In genomic region chr5:171898879-171899278, GRCh38 we compare ENCODE assay signal across 34 cellular contexts.
A peak's percentile ranks its signal among the peaks of the same experiment; 100 is the strongest.
DNase-seq lines count a peak whose midpoint lies in the region; ATAC-seq and TF ChIP-seq lines count a peak whose summit lies in the region.
"Had no signal": no experiment of that assay in that cellular context is flagged by ENCODE, and none has a peak within 500 bp of the region (broad histone marks: within the 10 kb centered on the region; RNA-seq: fewer than 3 reads in every experiment).

No MANE protein-coding gene starts in this region.

- peaks cover 68% of the 10 kb centered on the region for H4K20me1 ChIP-seq in SK-N-SH (ENCODE audit: insufficient read depth)

- intact Hi-C loops in right cardiac atrium (cut with DNase I), result no loop called here
- intact Hi-C loops in activated CD8-positive, alpha-beta T cell treated with anti-CD3 and anti-CD28 coated beads for 36 hours (cut with micrococcal nuclease), result no loop called here

- TF ChIP-seq CTCF in cardiac muscle cell (IDR thresholded peaks at IDR 0.05; ENCODE audit: low read depth, low read length), result no peak
- no peak for TF ChIP-seq CTCF in SK-N-SH (IDR thresholded peaks at IDR 0.05)
- TF ChIP-seq CTCF in activated CD8-positive, alpha-beta T cell treated with anti-CD3 and anti-CD28 coated beads for 36 hours (IDR thresholded peaks at IDR 0.05), result no peak

- no peak overlapping the region for H3K4me3 ChIP-seq in cardiac muscle cell
- no peak overlapping the region for H3K4me3 ChIP-seq in right cardiac atrium (ENCODE audit: low read length)
- H3K4me3 ChIP-seq in SK-N-SH (ENCODE audit: low read depth in 2 of 2, low read length in 1 of 2), result no peak overlapping the region
- H3K4me3 ChIP-seq: A549; BLaER1; BLaER1 treated with 17β-estradiol and CSF1 and Interleukin-3, amounts not matched to agents 10 nM and 100 nM had no signal

- H3K9ac ChIP-seq in SK-N-SH, result no peak overlapping the region
- H3K9ac ChIP-seq: BLaER1; BLaER1 treated with 17β-estradiol and CSF1 and Interleukin-3, amounts not matched to agents 10 nM and 100 nM had no signal

- TF ChIP-seq RAD21 in SK-N-SH (IDR thresholded peaks at IDR 0.05; ENCODE audit: low read length), result no peak

- ATAC-seq in right cardiac atrium (no peak), SK-N-SH treated with all-trans-retinoic acid at 6 μM for 48 hours (no peak), T-helper 17 cell (no peak)
- ATAC-seq in activated CD8-positive, alpha-beta T cell treated with anti-CD3 and anti-CD28 coated beads for 36 hours, result no peak
- ATAC-seq: A549; CD8-positive, alpha-beta T cell had no signal

- peaks cover 2% of the 10 kb centered on the region for H3K36me3 Mint-ChIP-seq in T-helper 17 cell (ENCODE audit: low read depth)
- peaks cover 47% of the 10 kb centered on the region for H3K36me3 Mint-ChIP-seq in activated CD8-positive, alpha-beta T cell treated with anti-CD3 and anti-CD28 coated beads for 36 hours (ENCODE audit: low read depth)

- in situ Hi-C loops in ACHN (cut with HindIII; ENCODE audit: low pct_ligation_motif_present, low pct_unique_long_range_greater_than_20kb, low sequenced_read_pairs), result no loop called here

- CTCF ChIA-PET in SK-N-SH (lab: Yijun Ruan, JAX), result interaction anchor here (0.6 to 1.9 kb wide), 12 partner anchors 8 to 599 kb away, joined by 3 to 11 read pairs (median 4); partner anchors contain the start of gene FGF18
- CTCF ChIA-PET in activated CD8-positive, alpha-beta T cell treated with anti-CD3 and anti-CD28 coated beads for 36 hours (lab: Charles Lee), result interaction anchor here (0.7 to 2.1 kb wide), 4 partner anchors 10 to 168 kb away, joined by 3 to 11 read pairs (median 4); no protein-coding TSS in a partner anchor

- WGBS in right cardiac atrium, result 77% methylated on average over 1 of the region's 1 CpG
- 52% methylated on average over 1 of the region's 1 CpG for WGBS in SK-N-SH (ENCODE audit: low lambda C conversion rate)

- no peaks in the 10 kb centered on the region for H3K36me3 ChIP-seq in cardiac muscle cell
- H3K36me3 ChIP-seq in SK-N-SH (replicated peaks in 1 of 2; ENCODE audit: control insufficient read depth in 1 of 2, insufficient read depth in 2 of 2, low read length in 1 of 2), result peaks cover 18% of the 10 kb centered on the region in 2 experiments
- H3K36me3 ChIP-seq: BE2C had no signal

- no peaks in the 10 kb centered on the region for H3K27me3 ChIP-seq in cardiac muscle cell
- no peaks in the 10 kb centered on the region for H3K27me3 ChIP-seq in right cardiac atrium (ENCODE audit: control insufficient read depth, insufficient read depth)
- no peaks in the 10 kb centered on the region for H3K27me3 ChIP-seq in SK-N-SH (ENCODE audit: insufficient read depth)
- H3K27me3 ChIP-seq: BE2C; BLaER1; BLaER1 treated with 17β-estradiol and CSF1 and Interleukin-3, amounts not matched to agents 10 nM and 100 nM had no signal

- H3K27me3 Mint-ChIP-seq in T-helper 17 cell, result no peaks in the 10 kb centered on the region
- H3K27me3 Mint-ChIP-seq in activated CD8-positive, alpha-beta T cell treated with anti-CD3 and anti-CD28 coated beads for 36 hours, result no peaks in the 10 kb centered on the region
- H3K27me3 Mint-ChIP-seq: B cell; CD4-positive, alpha-beta memory T cell; CD4-positive, alpha-beta T cell; CD4-positive, CD25-positive, alpha-beta regulatory T cell; CD8-positive, alpha-beta memory T cell had no signal

- peak overlapping the region; percentile 72 for H3K27ac ChIP-seq in cardiac muscle cell
- no peak overlapping the region for H3K27ac ChIP-seq in right cardiac atrium (ENCODE audit: low read length)
- no peak overlapping the region for H3K27ac ChIP-seq in SK-N-SH (ENCODE audit: low read depth in 2 of 2, low read length in 1 of 2)
- H3K27ac ChIP-seq: 22Rv1; A549; BLaER1; BLaER1 treated with 17β-estradiol and CSF1 and Interleukin-3, amounts not matched to agents 10 nM and 100 nM; C4-2B had no signal

- H3K4me1 ChIP-seq in cardiac muscle cell (ENCODE audit: low read depth), result peaks cover 51% of the 10 kb centered on the region
- H3K4me1 ChIP-seq in right cardiac atrium (ENCODE audit: control insufficient read depth, insufficient read depth, low read length), result peaks cover 2% of the 10 kb centered on the region
- H3K4me1 ChIP-seq in SK-N-SH (ENCODE audit: control insufficient read depth in 1 of 2, insufficient read depth in 2 of 2, low read depth in 1 of 2, low read length in 1 of 2), result peaks cover 2 to 6% of the 10 kb centered on the region in 2 experiments; a peak in 2 of 4 replicates
- H3K4me1 ChIP-seq: A549; BE2C; BLaER1; BLaER1 treated with 17β-estradiol and CSF1 and Interleukin-3, amounts not matched to agents 10 nM and 100 nM; Caco-2 had no signal

- H3K9me2 ChIP-seq in SK-N-SH, result no peaks in the 10 kb centered on the region

- H3K4me3 Mint-ChIP-seq in T-helper 17 cell, result no peak overlapping the region
- no peak overlapping the region for H3K4me3 Mint-ChIP-seq in activated CD8-positive, alpha-beta T cell treated with anti-CD3 and anti-CD28 coated beads for 36 hours
- H3K4me3 Mint-ChIP-seq: B cell; CD14-positive monocyte; CD4-positive, alpha-beta memory T cell; CD4-positive, alpha-beta T cell; CD4-positive, CD25-positive, alpha-beta regulatory T cell; CD8-positive, alpha-beta memory T cell; CD8-positive, alpha-beta T cell had no signal

- DNase-seq in cardiac muscle cell (ENCODE audit: low read depth in 1 of 2, low spot score in 1 of 2) (no peak), right cardiac atrium (no peak), SK-N-SH (no peak), T-helper 17 cell (no peak), ACHN (no peak)
- no peak for DNase-seq in effector CD8-positive, alpha-beta T cell (lab: John Stamatoyannopoulos, UW)
- DNase-seq in activated CD8-positive, alpha-beta T cell treated with anti-CD3 and anti-CD28 coated beads for 36 hours, result no peak
- DNase-seq: 8988T; AML-193; BE2C; C1 segment of cervical spinal cord; Caco-2; Calu3; CD4-positive, alpha-beta memory T cell; CD4-positive, alpha-beta T cell; CD4-positive, CD25-positive, alpha-beta regulatory T cell; CD8-positive, alpha-beta memory T cell; CD8-positive, alpha-beta T cell; COR-L47; DMS 273 treated with DMSO at 0.1 percent for 48 hours; DMS153; DMS53; DMS79; DMS79 treated with DMSO at 0.1 percent for 48 hours; DND-41; EL had no signal

- peaks cover 23% of the 10 kb centered on the region for H3K4me1 Mint-ChIP-seq in T-helper 17 cell
- peaks cover 55% of the 10 kb centered on the region for H3K4me1 Mint-ChIP-seq in activated CD8-positive, alpha-beta T cell treated with anti-CD3 and anti-CD28 coated beads for 36 hours (ENCODE audit: low read depth)
- H3K4me1 Mint-ChIP-seq: CD14-positive monocyte had no signal

- no peaks in the 10 kb centered on the region for H3K9me3 Mint-ChIP-seq in activated CD8-positive, alpha-beta T cell treated with anti-CD3 and anti-CD28 coated beads for 36 hours
- H3K9me3 Mint-ChIP-seq: CD14-positive monocyte; CD4-positive, alpha-beta memory T cell; CD4-positive, alpha-beta T cell; CD4-positive, CD25-positive, alpha-beta regulatory T cell; CD8-positive, alpha-beta memory T cell; CD8-positive, alpha-beta T cell had no signal

- peak overlapping the region; percentile 45 for H3K27ac Mint-ChIP-seq in T-helper 17 cell
- H3K27ac Mint-ChIP-seq in activated CD8-positive, alpha-beta T cell treated with anti-CD3 and anti-CD28 coated beads for 36 hours, result no peak overlapping the region
- H3K27ac Mint-ChIP-seq: B cell; CD14-positive monocyte; CD4-positive, alpha-beta T cell; CD4-positive, CD25-positive, alpha-beta regulatory T cell; CD8-positive, alpha-beta T cell had no signal

- POLR2A ChIA-PET in SK-N-SH (lab: Yijun Ruan, JAX), result no interaction called here
- POLR2A ChIA-PET in activated CD8-positive, alpha-beta T cell treated with anti-CD3 and anti-CD28 coated beads for 36 hours (lab: Charles Lee), result no interaction called here

- H3F3A ChIP-seq in SK-N-SH (replicated peaks; ENCODE audit: insufficient read depth), result peaks cover 9% of the 10 kb centered on the region

- peaks cover 43% of the 10 kb centered on the region for H3K79me2 ChIP-seq in SK-N-SH (ENCODE audit: insufficient read depth)

- no peak overlapping the region for H3K4me2 ChIP-seq in SK-N-SH
- H3K4me2 ChIP-seq: A549; BLaER1; BLaER1 treated with 17β-estradiol and CSF1 and Interleukin-3, amounts not matched to agents 10 nM and 100 nM had no signal

- H3K9me3 ChIP-seq in cardiac muscle cell (ENCODE audit: low read depth) (no peaks in the 10 kb centered on the region), right cardiac atrium (ENCODE audit: control insufficient read depth, low read length) (no peaks in the 10 kb centered on the region), SK-N-SH (no peaks in the 10 kb centered on the region), T-helper 17 cell (ENCODE audit: control insufficient read depth, low read length, poor library complexity, severe bottlenecking) (no peaks in the 10 kb centered on the region)
- H3K9me3 ChIP-seq: A549; BE2C; BLaER1; BLaER1 treated with 17β-estradiol and CSF1 and Interleukin-3, amounts not matched to agents 10 nM and 100 nM; Caco-2 had no signal

- no peak overlapping the region for H2AFZ ChIP-seq in SK-N-SH (ENCODE audit: low read depth)

- peak in 1 of 2 experiments; percentile 32; a peak in 1 of 4 replicates for TF ChIP-seq EP300 in SK-N-SH (IDR thresholded peaks at IDR 0.05; ENCODE audit: borderline replicate concordance in 1 of 2, low read depth in 1 of 2, low read length in 1 of 2)

TF ChIP-seq in SK-N-SH, 30 proteins besides CTCF, POLR2A, EP300 and RAD21:
- TF ChIP-seq RCOR1 (IDR thresholded peaks at IDR 0.05; ENCODE audit: low read length) (peak; percentile 88), NFIC (IDR thresholded peaks at IDR 0.05; ENCODE audit: borderline replicate concordance) (no peak), GATA2 (CRISPR knock-in tag; IDR thresholded peaks at IDR 0.05) (peak; percentile 45)

TF ChIP-seq in SK-N-SH treated with all-trans-retinoic acid at 6 μM for 48 hours, 23 proteins besides CTCF, POLR2A, EP300 and RAD21:
- peak; percentile 98 for TF ChIP-seq TCF4 (CRISPR knock-in tag; IDR thresholded peaks at IDR 0.05; ENCODE audit: borderline replicate concordance)
- no peak for TF ChIP-seq ISL1 (CRISPR knock-in tag; IDR thresholded peaks at IDR 0.05)
